ENCODE assay signal across 19 cellular contexts in the genomic region with DNA sequence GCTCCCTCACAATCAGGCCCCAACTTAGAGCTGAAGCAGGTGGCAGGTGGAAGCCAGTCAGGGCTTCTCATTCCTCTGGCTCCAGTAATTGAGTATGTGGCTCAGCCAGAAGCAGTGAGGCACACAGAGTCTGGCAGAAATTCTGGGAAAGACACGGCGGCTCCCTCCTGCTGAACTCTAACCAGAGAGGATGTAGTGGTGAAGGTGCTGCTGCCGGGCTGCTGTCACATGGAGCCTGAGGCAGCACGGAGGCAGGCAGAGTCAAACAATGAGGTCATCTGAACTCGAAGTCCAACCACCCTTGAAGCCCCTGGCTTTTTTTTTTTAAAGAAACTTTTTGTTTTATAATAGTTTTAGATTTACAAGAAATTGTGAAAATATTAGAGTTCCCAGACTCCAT. TPM values are rescaled to one million over a fixed set of nuclear protein-coding genes. Genes with fewer than 3 reads are reported as not detected.
DNase-seq lines count a peak whose midpoint lies in the region; ATAC-seq and TF ChIP-seq lines count a peak whose summit lies in the region.
"Had no signal": no experiment of that assay in that cellular context is flagged by ENCODE, and none has a peak within 500 bp of the region (broad histone marks: within the 10 kb centered on the region; RNA-seq: fewer than 3 reads in every experiment).

No MANE protein-coding gene starts in this region.

- no peaks in the 10 kb centered on the region for H3K4me1 Mint-ChIP-seq in GM23338

- H3K27me3 Mint-ChIP-seq in GM23338 (ENCODE audit: insufficient read depth, low read depth, poor library complexity), result peaks cover 2% of the 10 kb centered on the region

- no peaks in the 10 kb centered on the region for H3K79me2 ChIP-seq in GM23338 (replicated peaks; ENCODE audit: insufficient read depth)

- H3K4me1 ChIP-seq in GM23338 (ENCODE audit: insufficient read depth), result peaks cover 6% of the 10 kb centered on the region; the same call in 1 of the 2 replicates

- no peaks in the 10 kb centered on the region for H3K9me3 Mint-ChIP-seq in GM23338
- H3K9me3 Mint-ChIP-seq: activated CD4-positive, alpha-beta memory T cell treated with anti-CD3 and anti-CD28 coated beads for 36 hours had no signal

- H3K27ac ChIP-seq in GM23338 (ENCODE audit: low read depth), result no peak overlapping the region
- H3K27ac ChIP-seq: PC-9, skin epidermis had no signal

- no peaks in the 10 kb centered on the region for H4K20me1 ChIP-seq in GM23338 (replicated peaks; ENCODE audit: insufficient read depth)

- no peaks in the 10 kb centered on the region for H3K27me3 ChIP-seq in GM23338 (ENCODE audit: insufficient read depth)

- H3K36me3 Mint-ChIP-seq in GM23338 (ENCODE audit: low read depth), result no peaks in the 10 kb centered on the region
- H3K36me3 Mint-ChIP-seq: activated CD4-positive, alpha-beta memory T cell treated with anti-CD3 and anti-CD28 coated beads for 36 hours had no signal

- no peaks in the 10 kb centered on the region for H3K9me2 ChIP-seq in GM23338 (ENCODE audit: insufficient read depth)

- no peaks in the 10 kb centered on the region for H3K36me3 ChIP-seq in GM23338 (ENCODE audit: insufficient read depth)

- H3F3A ChIP-seq in GM23338 (replicated peaks; ENCODE audit: low read depth), result no peaks in the 10 kb centered on the region

- H3K4me3 Mint-ChIP-seq in GM23338, result no peak overlapping the region
- H3K4me3 Mint-ChIP-seq: activated CD4-positive, alpha-beta memory T cell treated with anti-CD3 and anti-CD28 coated beads for 36 hours had no signal

- H2AFZ ChIP-seq in GM23338, result 0 out of 2 replicates have a peak overlapping the region, but pooled peaks have one; percentile 7
- H2AFZ ChIP-seq: PC-9 had no signal

- DNase-seq in DMS153 (lab: John Stamatoyannopoulos, UW) (peak; percentile 10), GM23338 (ENCODE audit: low spot score) (no peak), NCI-H69 (lab: John Stamatoyannopoulos, UW) (peak; percentile 89), kidney glomerular epithelial cell (lab: John Stamatoyannopoulos, UW) (peak; percentile 30), T-helper 9 cell (no peak)
- no peak for DNase-seq in activated CD4-positive, CD25-positive, alpha-beta regulatory T cell (lab: John Stamatoyannopoulos, UW)
- DNase-seq in stimulated activated CD4-positive, alpha-beta T cell treated with anti-CD3 and anti-CD28 coated beads, Interleukin-2, amount 100 ng/mL, for 24 hours, result no peak
- DNase-seq: activated CD4-positive, alpha-beta memory T cell treated with anti-CD3 and anti-CD28 coated beads for 36 hours; effector CD8-positive, alpha-beta T cell; KBM-7; mucosa of descending colon; NCI-H1105 treated with DMSO at 0.1 percent for 48 hours; NCI-H526 treated with DMSO at 0.1 percent for 48 hours; PC-9 had no signal

- H3K4me3 ChIP-seq in GM23338, result no peak overlapping the region
- H3K4me3 ChIP-seq: mucosa of descending colon, PC-9, skin epidermis had no signal

- TF ChIP-seq CTCF in GM23338 (conservative IDR thresholded peaks at IDR 0.05; ENCODE audit: low read depth in 2 of 2), result no peak

- no peak for ATAC-seq in GM23338
- ATAC-seq in GM18870 (IDR thresholded peaks at IDR 0.05; ENCODE audit: unreplicated experiment), result no peak
- ATAC-seq: mucosa of descending colon, SK-N-SH treated with all-trans-retinoic acid at 6 μM for 48 hours had no signal

- H3K27ac Mint-ChIP-seq in GM23338, result no peak overlapping the region
- H3K27ac Mint-ChIP-seq: activated CD4-positive, alpha-beta memory T cell treated with anti-CD3 and anti-CD28 coated beads for 36 hours had no signal

- no peak overlapping the region for H3K4me2 ChIP-seq in GM23338
- H3K4me2 ChIP-seq: PC-9 had no signal

TF ChIP-seq in GM23338, 12 proteins besides CTCF, POLR2A, EP300 and RAD21 (continues in another document):
- TF ChIP-seq CREB1 (CRISPR knock-in tag; IDR thresholded peaks at IDR 0.05; ENCODE audit: low read depth), result no peak
- TF ChIP-seq, protein P1, sequence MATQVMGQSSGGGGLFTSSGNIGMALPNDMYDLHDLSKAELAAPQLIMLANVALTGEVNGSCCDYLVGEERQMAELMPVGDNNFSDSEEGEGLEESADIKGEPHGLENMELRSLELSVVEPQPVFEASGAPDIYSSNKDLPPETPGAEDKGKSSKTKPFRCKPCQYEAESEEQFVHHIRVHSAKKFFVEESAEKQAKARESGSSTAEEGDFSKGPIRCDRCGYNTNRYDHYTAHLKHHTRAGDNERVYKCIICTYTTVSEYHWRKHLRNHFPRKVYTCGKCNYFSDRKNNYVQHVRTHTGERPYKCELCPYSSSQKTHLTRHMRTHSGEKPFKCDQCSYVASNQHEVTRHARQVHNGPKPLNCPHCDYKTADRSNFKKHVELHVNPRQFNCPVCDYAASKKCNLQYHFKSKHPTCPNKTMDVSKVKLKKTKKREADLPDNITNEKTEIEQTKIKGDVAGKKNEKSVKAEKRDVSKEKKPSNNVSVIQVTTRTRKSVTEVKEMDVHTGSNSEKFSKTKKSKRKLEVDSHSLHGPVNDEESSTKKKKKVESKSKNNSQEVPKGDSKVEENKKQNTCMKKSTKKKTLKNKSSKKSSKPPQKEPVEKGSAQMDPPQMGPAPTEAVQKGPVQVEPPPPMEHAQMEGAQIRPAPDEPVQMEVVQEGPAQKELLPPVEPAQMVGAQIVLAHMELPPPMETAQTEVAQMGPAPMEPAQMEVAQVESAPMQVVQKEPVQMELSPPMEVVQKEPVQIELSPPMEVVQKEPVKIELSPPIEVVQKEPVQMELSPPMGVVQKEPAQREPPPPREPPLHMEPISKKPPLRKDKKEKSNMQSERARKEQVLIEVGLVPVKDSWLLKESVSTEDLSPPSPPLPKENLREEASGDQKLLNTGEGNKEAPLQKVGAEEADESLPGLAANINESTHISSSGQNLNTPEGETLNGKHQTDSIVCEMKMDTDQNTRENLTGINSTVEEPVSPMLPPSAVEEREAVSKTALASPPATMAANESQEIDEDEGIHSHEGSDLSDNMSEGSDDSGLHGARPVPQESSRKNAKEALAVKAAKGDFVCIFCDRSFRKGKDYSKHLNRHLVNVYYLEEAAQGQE (IDR thresholded peaks at IDR 0.05; ENCODE audit: unreplicated experiment), result no peak
- no peak for TF ChIP-seq EZH2phosphoT487 (IDR thresholded peaks at IDR 0.05; ENCODE audit: unreplicated experiment)
- no peak for TF ChIP-seq NANOG (IDR thresholded peaks at IDR 0.05; ENCODE audit: borderline replicate concordance)
- TF ChIP-seq ZNF331 (CRISPR knock-in tag; IDR thresholded peaks at IDR 0.05; ENCODE audit: low read depth), result no peak
- TF ChIP-seq EZH2 (IDR thresholded peaks at IDR 0.05; ENCODE audit: low read depth, unreplicated experiment), result no peak
- no peak for TF ChIP-seq ZNF114 (CRISPR knock-in tag; IDR thresholded peaks at IDR 0.05)

RNA-seq across cellular contexts. Expression of a gene that starts 33.4 kb away (rescaled TPM):
- total RNA-seq in GM23338 (2014; rRNA removed; shearing (Covaris generic)), result 1.0 and 1.6 TPM in 2 replicates
- 0.38 and 0.79 TPM in 2 replicates for polyA plus RNA-seq in GM23338 (2016; fragmentation: Nextera tagmentation; extraction: Ambion mirVana)
- total RNA-seq: activated CD4-positive, alpha-beta memory T cell treated with anti-CD3 and anti-CD28 coated beads for 36 hours; PC-9 had no signal

RNA-seq across cellular contexts. Expression of a gene that starts 48.7 kb away (rescaled TPM):
- total RNA-seq in GM23338 (2014; rRNA removed; shearing (Covaris generic)), result not detected in 2 replicates
- 0.10 TPM in 2 replicates for polyA plus RNA-seq in GM23338 (2016; fragmentation: Nextera tagmentation; extraction: Ambion mirVana)
- total RNA-seq: activated CD4-positive, alpha-beta memory T cell treated with anti-CD3 and anti-CD28 coated beads for 36 hours; cardiac septum; mucosa of descending colon; omental fat pad; PC-9 had no signal

Comparison
In these comparisons a context has a peak if more than half of its experiments do, and no peak if none do; other contexts are left out.
1. DNase-seq: peak in DMS153 (single experiment), NCI-H69 (single experiment) and kidney glomerular epithelial cell (single experiment); none in GM23338 (single experiment), activated CD4-positive, CD25-positive, alpha-beta regulatory T cell (0 of 4), stimulated activated CD4-positive, alpha-beta T cell treated with anti-CD3 and anti-CD28 coated beads, Interleukin-2, amount 100 ng/mL, for 24 hours (0 of 2) and T-helper 9 cell (single experiment).